In the genomic region with DNA sequence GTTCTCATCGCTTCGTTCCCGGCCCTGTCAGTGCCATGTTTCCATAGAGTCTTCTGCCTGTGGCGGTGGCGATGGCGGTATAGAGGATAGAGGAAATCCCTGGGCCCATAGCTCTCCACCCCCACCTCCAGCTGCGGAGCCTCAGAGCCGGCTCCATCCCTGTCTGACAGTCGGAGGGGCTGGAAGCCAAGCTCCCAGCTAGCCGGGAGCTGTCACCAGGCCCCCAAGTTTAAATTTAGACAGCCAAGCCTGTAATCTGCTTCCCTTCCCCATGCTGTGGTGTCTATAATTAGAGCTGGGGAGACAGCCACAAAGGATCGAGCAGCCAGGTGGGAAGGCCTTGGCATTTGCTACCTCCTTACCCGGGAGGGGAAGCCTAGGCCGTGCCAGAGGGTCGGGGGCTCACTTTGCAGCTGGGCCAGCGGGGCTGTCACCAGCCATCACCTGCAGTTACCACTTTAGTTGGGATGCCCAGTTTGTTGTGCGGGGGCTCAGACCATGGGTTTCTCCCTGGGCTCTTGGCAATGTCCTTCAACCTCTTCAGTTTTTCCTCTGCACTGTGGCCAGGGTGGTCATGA, we compare ENCODE assay signal across 25 cellular contexts. TPM values are rescaled to one million over a fixed set of nuclear protein-coding genes. Genes with fewer than 3 reads are reported as not detected.
A peak's percentile ranks its signal among the peaks of the same experiment; 100 is the strongest.
DNase-seq lines count a peak whose midpoint lies in the region; ATAC-seq and TF ChIP-seq lines count a peak whose summit lies in the region.
"Had no signal": no experiment of that assay in that cellular context is flagged by ENCODE, and none has a peak within 500 bp of the region (broad histone marks: within the 10 kb centered on the region; RNA-seq: fewer than 3 reads in every experiment).

No MANE protein-coding gene starts in this region.

- peak; percentile 34 for ATAC-seq in left lung
- ATAC-seq: activated CD4-positive, CD25-positive, alpha-beta regulatory T cell treated with anti-CD3 and anti-CD28 coated beads, Interleukin-2, amount 50 U/mL, for 24 hours; gastroesophageal sphincter; left colon had no signal

- BruUV-seq in A673 (replicated peaks; lab: Mats Ljungman, UMichigan) = no TSS peak

- H3K9ac ChIP-seq in skeletal muscle tissue (ENCODE audit: low read depth in 1 of 3, low read length in 3 of 3) = peak overlapping the region; percentile 44 to 72 (median 67)

- H3K27ac ChIP-seq in left lung = no peak overlapping the region
- H3K27ac ChIP-seq in skeletal muscle tissue (ENCODE audit: low read depth, low read length) = peak overlapping the region; percentile 83
- H3K27ac ChIP-seq in A673 (ENCODE audit: low read depth, low read length, poor library complexity, severe bottlenecking) = no peak overlapping the region
- H3K27ac ChIP-seq: C4-2B, gastroesophageal sphincter, PC-9 had no signal

- H3K4me3 ChIP-seq in left lung (no peak overlapping the region), skeletal muscle tissue (ENCODE audit: low read length in 3 of 3) (peak overlapping the region; percentile 1 to 56 (median 53)), A673 (ENCODE audit: low read depth, low read length, poor library complexity, severe bottlenecking) (no peak overlapping the region)
- H3K4me3 ChIP-seq: gastroesophageal sphincter, PC-9 had no signal

- POLR2A ChIA-PET in A673 (lab: Charles Lee; ENCODE audit: low non-redundant PET) = no interaction called here

- H3K4me1 ChIP-seq in left lung (no peaks in the 10 kb centered on the region), skeletal muscle tissue (ENCODE audit: control insufficient read depth in 3 of 3, insufficient read depth in 3 of 3, low read length in 3 of 3) (peaks cover 46 to 82% (median 49%) of the 10 kb centered on the region in 3 donors), A673 (ENCODE audit: insufficient read depth, low read length, poor library complexity, severe bottlenecking) (no peaks in the 10 kb centered on the region)
- H3K4me1 ChIP-seq: Caco-2 had no signal

- H3K9me3 ChIP-seq in left lung = no peaks in the 10 kb centered on the region
- H3K9me3 ChIP-seq in skeletal muscle tissue (ENCODE audit: control insufficient read depth in 3 of 3, low read length in 3 of 3) = no peaks in the 10 kb centered on the region
- H3K9me3 ChIP-seq in A673 (ENCODE audit: low read depth, low read length, poor library complexity, severe bottlenecking) = no peaks in the 10 kb centered on the region
- H3K9me3 ChIP-seq: Caco-2, gastroesophageal sphincter had no signal

- TF ChIP-seq CTCF in left lung (IDR thresholded peaks at IDR 0.05) = no peak
- TF ChIP-seq CTCF in A673 (conservative IDR thresholded peaks at IDR 0.05; ENCODE audit: low read depth, low read length) = no peak

- in situ Hi-C loops in KBM-7 (cut with MboI; ENCODE audit: low pct_unique_long_range_greater_than_20kb, low sequenced_read_pairs) = no loop called here

- DNase-seq in NCI-H2227 treated with DMSO at 0.1 percent for 48 hours (lab: John Stamatoyannopoulos, UW) = peak; percentile 0
- peak; percentile 86 for DNase-seq in cerebellum (ENCODE audit: low spot score)
- peak in 1 of 2 donors; percentile 45 for DNase-seq in left lung
- DNase-seq in A673 (ENCODE audit: low spot score) = no peak
- no peak for DNase-seq in activated CD4-positive, alpha-beta T cell treated with anti-CD3 and anti-CD28 coated beads for 4 hours
- DNase-seq in KBM-7 = no peak
- DNase-seq in activated naive CD4-positive, alpha-beta T cell treated with anti-CD3 and anti-CD28 coated beads, Interleukin-2, amount 10 ng/mL, durations not matched to agents 7 days and 5 days = no peak
- DNase-seq: activated CD4-positive, alpha-beta memory T cell treated with anti-CD3 and anti-CD28 coated beads for 36 hours; activated naive CD4-positive, alpha-beta T cell; Caco-2; DND-41; effector CD4-positive, alpha-beta T cell; GOT3; left colon; NCI-H1092; NCI-H187 treated with DMSO at 0.1 percent for 48 hours; NCI-H524; PC-9; T-helper 2 cell had no signal

- no peak overlapping the region for H3K4me3 Mint-ChIP-seq in activated naive CD4-positive, alpha-beta T cell treated with anti-CD3 and anti-CD28 coated beads, Interleukin-2, amount 10 ng/mL, durations not matched to agents 7 days and 5 days
- H3K4me3 Mint-ChIP-seq: activated CD4-positive, alpha-beta memory T cell treated with anti-CD3 and anti-CD28 coated beads for 36 hours; stimulated activated effector memory CD8-positive, alpha-beta T cell treated with anti-CD3 and anti-CD28 coated beads, Interleukin-12 subunit alpha, Interleukin-12 subunit beta, amount 100 ng/mL, for 72 hours had no signal

- no peaks in the 10 kb centered on the region for H3K36me3 Mint-ChIP-seq in activated naive CD4-positive, alpha-beta T cell treated with anti-CD3 and anti-CD28 coated beads, Interleukin-2, amount 10 ng/mL, durations not matched to agents 7 days and 5 days
- H3K36me3 Mint-ChIP-seq: activated CD4-positive, alpha-beta memory T cell treated with anti-CD3 and anti-CD28 coated beads for 36 hours; stimulated activated effector memory CD8-positive, alpha-beta T cell treated with anti-CD3 and anti-CD28 coated beads, Interleukin-12 subunit alpha, Interleukin-12 subunit beta, amount 100 ng/mL, for 72 hours had no signal

- H3K27me3 ChIP-seq in left lung = peaks cover 0 to 6% of the 10 kb centered on the region in 2 donors
- no peaks in the 10 kb centered on the region for H3K27me3 ChIP-seq in skeletal muscle tissue (ENCODE audit: control insufficient read depth in 3 of 3, insufficient read depth in 3 of 3, low read length in 3 of 3)
- no peaks in the 10 kb centered on the region for H3K27me3 ChIP-seq in A673 (replicated peaks; ENCODE audit: insufficient read depth, low read depth, low read length, poor library complexity)
- H3K27me3 ChIP-seq: gastroesophageal sphincter had no signal

- H3K36me3 ChIP-seq in left lung = no peaks in the 10 kb centered on the region
- H3K36me3 ChIP-seq in skeletal muscle tissue (ENCODE audit: control insufficient read depth in 3 of 3, insufficient read depth in 3 of 3, low read length in 3 of 3) = peaks cover 0 to 2% (median 2%) of the 10 kb centered on the region in 3 donors
- H3K36me3 ChIP-seq in A673 (ENCODE audit: insufficient read depth, low read length, poor library complexity, severe bottlenecking) = no peaks in the 10 kb centered on the region
- H3K36me3 ChIP-seq: gastroesophageal sphincter had no signal

- no peaks in the 10 kb centered on the region for H3K4me1 Mint-ChIP-seq in activated naive CD4-positive, alpha-beta T cell treated with anti-CD3 and anti-CD28 coated beads, Interleukin-2, amount 10 ng/mL, durations not matched to agents 7 days and 5 days
- H3K4me1 Mint-ChIP-seq: stimulated activated effector memory CD8-positive, alpha-beta T cell treated with anti-CD3 and anti-CD28 coated beads, Interleukin-12 subunit alpha, Interleukin-12 subunit beta, amount 100 ng/mL, for 72 hours had no signal

- no peak overlapping the region for H3K27ac Mint-ChIP-seq in activated naive CD4-positive, alpha-beta T cell treated with anti-CD3 and anti-CD28 coated beads, Interleukin-2, amount 10 ng/mL, durations not matched to agents 7 days and 5 days
- H3K27ac Mint-ChIP-seq: activated CD4-positive, alpha-beta memory T cell treated with anti-CD3 and anti-CD28 coated beads for 36 hours; progenitor cell of endocrine pancreas; stimulated activated effector memory CD8-positive, alpha-beta T cell treated with anti-CD3 and anti-CD28 coated beads, Interleukin-12 subunit alpha, Interleukin-12 subunit beta, amount 100 ng/mL, for 72 hours had no signal

- CTCF ChIA-PET in A673 (lab: Charles Lee) = no interaction called here
- CTCF ChIA-PET in activated naive CD4-positive, alpha-beta T cell treated with anti-CD3 and anti-CD28 coated beads, Interleukin-2, amount 10 ng/mL, durations not matched to agents 7 days and 5 days (lab: Charles Lee) = no interaction called here

- intact Hi-C loops in left lung (cut with DNase I) (no loop called here), A673 (cut with micrococcal nuclease; ENCODE audit: unreplicated experiment) (no loop called here)

- no peaks in the 10 kb centered on the region for H3K9me3 Mint-ChIP-seq in activated naive CD4-positive, alpha-beta T cell treated with anti-CD3 and anti-CD28 coated beads, Interleukin-2, amount 10 ng/mL, durations not matched to agents 7 days and 5 days
- H3K9me3 Mint-ChIP-seq: activated CD4-positive, alpha-beta memory T cell treated with anti-CD3 and anti-CD28 coated beads for 36 hours; stimulated activated effector memory CD8-positive, alpha-beta T cell treated with anti-CD3 and anti-CD28 coated beads, Interleukin-12 subunit alpha, Interleukin-12 subunit beta, amount 100 ng/mL, for 72 hours had no signal

- peaks cover 12% of the 10 kb centered on the region for H3K27me3 Mint-ChIP-seq in activated naive CD4-positive, alpha-beta T cell treated with anti-CD3 and anti-CD28 coated beads, Interleukin-2, amount 10 ng/mL, durations not matched to agents 7 days and 5 days
- H3K27me3 Mint-ChIP-seq: activated CD4-positive, alpha-beta memory T cell treated with anti-CD3 and anti-CD28 coated beads for 36 hours had no signal

RNA-seq across cellular contexts. Expression of gene SEC13, which starts 56.3 kb away (rescaled TPM):
- total RNA-seq in cerebellum (61.3 TPM), left lung (100 to 1,000 TPM; 130 to 131 TPM), skeletal muscle tissue (127 TPM), A673 (2021) (160 and 174 TPM in 2 replicates)

Comparison
In these comparisons a context has a peak if more than half of its experiments do, and no peak if none do; other contexts are left out.
1. DNase-seq: peak in NCI-H2227 treated with DMSO at 0.1 percent for 48 hours (single experiment) and cerebellum (single experiment); none in A673 (single experiment), activated CD4-positive, alpha-beta T cell treated with anti-CD3 and anti-CD28 coated beads for 4 hours (0 of 2), KBM-7 (single experiment) and activated naive CD4-positive, alpha-beta T cell treated with anti-CD3 and anti-CD28 coated beads, Interleukin-2, amount 10 ng/mL, durations not matched to agents 7 days and 5 days (single experiment).
2. H3K4me3 ChIP-seq: peak in skeletal muscle tissue (3 of 3); none in left lung (0 of 2) and A673 (single experiment).